ENCODE assay signal across 8 cellular contexts in the genomic region with DNA sequence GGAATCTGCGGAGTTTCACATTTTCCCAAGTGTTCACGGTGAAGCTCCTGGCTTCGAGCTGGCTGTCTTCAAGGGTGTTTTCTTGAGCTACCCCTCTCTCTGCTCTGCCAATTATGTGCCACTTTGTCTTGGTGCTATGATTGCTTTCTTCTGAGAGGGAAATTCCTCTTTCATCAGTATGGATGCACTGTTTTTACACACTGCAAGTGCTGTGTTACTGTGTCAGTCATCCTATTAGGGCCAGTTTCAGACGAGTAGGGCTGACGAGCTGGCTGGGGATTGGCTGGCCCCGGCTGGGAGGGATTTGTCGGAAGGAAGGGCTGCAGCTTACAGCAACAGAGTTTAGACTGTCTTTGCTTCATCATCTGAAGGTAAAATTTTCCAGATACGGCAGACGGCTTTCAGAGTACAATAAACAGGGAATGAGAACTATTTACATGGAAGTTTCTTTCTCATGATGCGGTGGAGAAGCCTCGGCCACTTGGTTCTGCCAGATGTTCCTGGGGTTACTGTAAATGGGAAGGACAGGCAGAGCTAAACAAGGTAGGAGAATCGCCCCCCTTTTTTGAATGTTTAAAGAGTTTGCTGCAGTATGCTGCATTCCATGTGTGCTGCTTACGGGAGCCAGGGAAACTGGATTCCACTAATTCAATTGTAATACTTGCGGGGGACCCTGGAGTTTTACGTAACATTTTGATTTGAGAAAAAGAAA. TPM values are rescaled to one million over a fixed set of nuclear protein-coding genes. Genes with fewer than 3 reads are reported as not detected.
DNase-seq lines count a peak whose midpoint lies in the region; ATAC-seq and TF ChIP-seq lines count a peak whose summit lies in the region.

A gene with protein sequence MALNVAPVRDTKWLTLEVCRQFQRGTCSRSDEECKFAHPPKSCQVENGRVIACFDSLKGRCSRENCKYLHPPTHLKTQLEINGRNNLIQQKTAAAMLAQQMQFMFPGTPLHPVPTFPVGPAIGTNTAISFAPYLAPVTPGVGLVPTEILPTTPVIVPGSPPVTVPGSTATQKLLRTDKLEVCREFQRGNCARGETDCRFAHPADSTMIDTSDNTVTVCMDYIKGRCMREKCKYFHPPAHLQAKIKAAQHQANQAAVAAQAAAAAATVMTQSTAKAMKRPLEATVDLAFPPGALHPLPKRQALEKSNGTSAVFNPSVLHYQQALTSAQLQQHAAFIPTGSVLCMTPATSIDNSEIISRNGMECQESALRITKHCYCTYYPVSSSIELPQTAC (plus strand): TSS at position 345 of the 712 bp plus-strand sequence. CDS start 53,903 bp downstream, outside the sequence.

- H3K4me1 Mint-ChIP-seq in activated CD4-positive, alpha-beta T cell treated with anti-CD3 and anti-CD28 coated beads for 36 hours = peaks cover 31% of the 10 kb centered on the region
- peaks cover 33% of the 10 kb centered on the region for H3K4me1 Mint-ChIP-seq in chondrocyte (ENCODE audit: low read depth)

- TF ChIP-seq CTCF in AG09319 (IDR thresholded peaks at IDR 0.05; ENCODE audit: low read depth, low read length) = no peak
- no peak for TF ChIP-seq CTCF in chondrocyte (IDR thresholded peaks at IDR 0.05)

- POLR2A ChIA-PET in activated CD4-positive, alpha-beta T cell treated with anti-CD3 and anti-CD28 coated beads for 36 hours (lab: Charles Lee) = interaction anchor here (0.5 to 0.8 kb wide), 6 partner anchors 55 to 282 kb away, joined by 3 to 4 read pairs (median 4); no protein-coding TSS in a partner anchor

- H3K36me3 Mint-ChIP-seq in activated CD4-positive, alpha-beta T cell treated with anti-CD3 and anti-CD28 coated beads for 36 hours (ENCODE audit: low read depth) = no peaks in the 10 kb centered on the region
- no peaks in the 10 kb centered on the region for H3K36me3 Mint-ChIP-seq in chondrocyte (ENCODE audit: low read depth)

- intact Hi-C loops in activated CD4-positive, alpha-beta T cell treated with anti-CD3 and anti-CD28 coated beads for 36 hours (cut with DNase I, micrococcal nuclease) = loop anchor here (1.0 to 10.0 kb wide), 8 partner anchors 35 to 1353 kb away; partner anchors contain the start of gene STK24 (in 1 of the 2)

- H3K9me3 Mint-ChIP-seq in activated CD4-positive, alpha-beta T cell treated with anti-CD3 and anti-CD28 coated beads for 36 hours (ENCODE audit: low read depth) = no peaks in the 10 kb centered on the region
- H3K9me3 Mint-ChIP-seq in chondrocyte (ENCODE audit: low read depth) = no peaks in the 10 kb centered on the region

- CTCF ChIA-PET in activated CD4-positive, alpha-beta T cell treated with anti-CD3 and anti-CD28 coated beads for 36 hours (lab: Charles Lee) = interaction anchor here (0.5 to 4.5 kb wide), 15 partner anchors 9 to 137 kb away, joined by 3 to 29 read pairs (median 3); no protein-coding TSS in a partner anchor

- H3K27me3 Mint-ChIP-seq in activated CD4-positive, alpha-beta T cell treated with anti-CD3 and anti-CD28 coated beads for 36 hours = no peaks in the 10 kb centered on the region
- H3K27me3 Mint-ChIP-seq in chondrocyte (ENCODE audit: low read depth) = no peaks in the 10 kb centered on the region

- H3K27ac Mint-ChIP-seq in activated CD4-positive, alpha-beta T cell treated with anti-CD3 and anti-CD28 coated beads for 36 hours = peak within 1 kb of the TSS; percentile 95
- H3K27ac Mint-ChIP-seq in chondrocyte (ENCODE audit: unreplicated experiment) = peak within 1 kb of the TSS; percentile 94

- DNase-seq in AG09319 (ENCODE audit: extremely low read depth, low read depth) (peak; percentile 70), NCI-H446 (lab: John Stamatoyannopoulos, UW) (peak; percentile 68 to 75), chondrocyte (ENCODE audit: low spot score) (no peak), kidney glomerular epithelial cell (lab: John Stamatoyannopoulos, UW) (peak; percentile 87)
- DNase-seq in activated CD4-positive, alpha-beta T cell treated with anti-CD3 and anti-CD28 coated beads for 36 hours = peak; percentile 93
- peak; percentile 78 to 80 for DNase-seq in stimulated activated CD4-positive, alpha-beta T cell treated with anti-CD3 and anti-CD28 coated beads, Interleukin-15, amount 100 ng/mL, for 48 hours (ENCODE audit: low read depth in 2 of 2)

- H3K4me3 Mint-ChIP-seq in activated CD4-positive, alpha-beta T cell treated with anti-CD3 and anti-CD28 coated beads for 36 hours = peak within 1 kb of the TSS; percentile 80
- peak within 1 kb of the TSS; percentile 89 for H3K4me3 Mint-ChIP-seq in chondrocyte (ENCODE audit: unreplicated experiment)

- peak; percentile 91 for ATAC-seq in GM19043 (IDR thresholded peaks at IDR 0.05; ENCODE audit: low read depth, unreplicated experiment)
- ATAC-seq in HG03354 (IDR thresholded peaks at IDR 0.05; ENCODE audit: poor library complexity, severe bottlenecking, unreplicated experiment) = peak; percentile 95
- peak; percentile 98 for ATAC-seq in activated CD4-positive, alpha-beta T cell treated with anti-CD3 and anti-CD28 coated beads for 36 hours

RNA-seq across cellular contexts. Expression of the gene that starts here (rescaled TPM):
- total RNA-seq in activated CD4-positive, alpha-beta T cell treated with anti-CD3 and anti-CD28 coated beads for 36 hours = 10 to 100 TPM; 16.7 to 24.5 TPM
- 40.1 to 65.1 TPM (median 41.3 TPM) in 3 replicates for total RNA-seq in chondrocyte
